Comparison of ENCODE assay signal across 22 cellular contexts in genomic region chr11:134849833-134850232, GRCh38.
A peak's percentile ranks its signal among the peaks of the same experiment; 100 is the strongest.
DNase-seq lines count a peak whose midpoint lies in the region; ATAC-seq, FAIRE-seq and TF ChIP-seq lines count a peak whose summit lies in the region.
"Had no signal": no experiment of that assay in that cellular context is flagged by ENCODE, and none has a peak within 500 bp of the region (broad histone marks: within the 10 kb centered on the region; RNA-seq: fewer than 3 reads in every experiment).

No MANE protein-coding gene starts in this region.

- BruUV-seq in GM12878 (replicated peaks; lab: Mats Ljungman, UMichigan) = no TSS peak
- BruUV-seq in K562 (replicated peaks; lab: Mats Ljungman, UMichigan) = no TSS peak

- no peak for TF ChIP-seq EP300 in GM12878 (IDR thresholded peaks at IDR 0.05; ENCODE audit: borderline replicate concordance in 1 of 2, control insufficient read depth in 1 of 2, low read depth in 2 of 2, low read length in 2 of 2)
- no peak for TF ChIP-seq EP300 in K562 (IDR thresholded peaks at IDR 0.05; ENCODE audit: low read length)
- TF ChIP-seq EP300 in sigmoid colon (IDR thresholded peaks at IDR 0.05) = no peak

- TF ChIP-seq POLR2A in GM12878 (IDR thresholded peaks at IDR 0.05; ENCODE audit: low read depth, low read length) = no peak
- TF ChIP-seq POLR2A in K562 (conservative IDR thresholded peaks at IDR 0.05) = no peak
- no peak for TF ChIP-seq POLR2A in sigmoid colon (IDR thresholded peaks at IDR 0.05)

- H3K9me3 Mint-ChIP-seq in activated CD8-positive, alpha-beta memory T cell treated with anti-CD3 and anti-CD28 coated beads, Interleukin-2, amount 10 ng/mL, durations not matched to agents 7 days and 5 days (ENCODE audit: low read depth) = no peaks in the 10 kb centered on the region
- H3K9me3 Mint-ChIP-seq in osteocyte (ENCODE audit: unreplicated experiment) = no peaks in the 10 kb centered on the region
- H3K9me3 Mint-ChIP-seq: CD4-positive, alpha-beta memory T cell; CD4-positive, CD25-positive, alpha-beta regulatory T cell; CD8-positive, alpha-beta memory T cell had no signal

- H3K27me3 ChIP-seq in GM12878 (replicated peaks in 1 of 2; ENCODE audit: control insufficient read depth in 2 of 2, insufficient read depth in 2 of 2, low read length in 1 of 2) (peaks cover 0 to 2% of the 10 kb centered on the region in 2 experiments; a peak in 2 of 4 replicates), K562 (ENCODE audit: control insufficient read depth in 2 of 2, insufficient read depth in 2 of 2, low read length in 2 of 2) (peaks cover 9 to 40% of the 10 kb centered on the region in 2 experiments), sigmoid colon (no peaks in the 10 kb centered on the region)
- H3K27me3 ChIP-seq: BLaER1 had no signal

- POLR2A ChIA-PET in GM12878 (lab: Charles Lee) (no interaction called here), K562 (lab: Yijun Ruan, JAX) (no interaction called here)

- H3K9me3 ChIP-seq in GM12878 (replicated peaks; ENCODE audit: control insufficient read depth, insufficient read depth, low read length) = no peaks in the 10 kb centered on the region
- no peaks in the 10 kb centered on the region for H3K9me3 ChIP-seq in K562 (replicated peaks; ENCODE audit: control insufficient read depth, insufficient read depth, low read depth, low read length)
- H3K9me3 ChIP-seq in sigmoid colon = no peaks in the 10 kb centered on the region
- H3K9me3 ChIP-seq: BE2C, BLaER1 had no signal

- H3K36me3 ChIP-seq in GM12878 (ENCODE audit: control insufficient read depth in 2 of 2, insufficient read depth in 2 of 2, low read length in 1 of 2) = no peaks in the 10 kb centered on the region
- H3K36me3 ChIP-seq in K562 (ENCODE audit: control insufficient read depth, insufficient read depth, low read length) = no peaks in the 10 kb centered on the region
- no peaks in the 10 kb centered on the region for H3K36me3 ChIP-seq in sigmoid colon
- H3K36me3 ChIP-seq: BE2C, BLaER1 had no signal

- SMC1A ChIA-PET in GM12878 (lab: Charles Lee; ENCODE audit: uncharacterized antibody, unreplicated experiment) = no interaction called here

- peaks cover 2% of the 10 kb centered on the region for H3K27me3 Mint-ChIP-seq in activated CD8-positive, alpha-beta memory T cell treated with anti-CD3 and anti-CD28 coated beads, Interleukin-2, amount 10 ng/mL, durations not matched to agents 7 days and 5 days
- peaks cover 3% of the 10 kb centered on the region for H3K27me3 Mint-ChIP-seq in osteocyte (ENCODE audit: unreplicated experiment)
- H3K27me3 Mint-ChIP-seq: CD4-positive, CD25-positive, alpha-beta regulatory T cell had no signal

- no peak for ATAC-seq in activated CD8-positive, alpha-beta memory T cell treated with anti-CD3 and anti-CD28 coated beads, Interleukin-2, amount 10 ng/mL, durations not matched to agents 7 days and 5 days
- ATAC-seq in GM12878 = no peak
- no peak for ATAC-seq in K562

- in situ Hi-C loops in GM12878 (cut with MboI) (no loop called here), K562 (cut with MboI) (no loop called here)

- FAIRE-seq in GM12878 (lab: Jason Lieb, UNC) (no peak), K562 (lab: Jason Lieb, UNC) (no peak)
- FAIRE-seq: A204.1, G401.6, GM12892, GM18507 had no signal

- H3K79me2 ChIP-seq in GM12878 (ENCODE audit: control insufficient read depth, insufficient read depth, low read length) (no peaks in the 10 kb centered on the region), K562 (ENCODE audit: control insufficient read depth, insufficient read depth, low read length) (no peaks in the 10 kb centered on the region)

- H3K27ac Mint-ChIP-seq in activated CD8-positive, alpha-beta memory T cell treated with anti-CD3 and anti-CD28 coated beads, Interleukin-2, amount 10 ng/mL, durations not matched to agents 7 days and 5 days = no peak overlapping the region
- no peak overlapping the region for H3K27ac Mint-ChIP-seq in osteocyte (ENCODE audit: unreplicated experiment)
- H3K27ac Mint-ChIP-seq: CD14-positive monocyte; CD4-positive, alpha-beta memory T cell; CD4-positive, CD25-positive, alpha-beta regulatory T cell; CD8-positive, alpha-beta memory T cell had no signal

- RAD21 ChIA-PET in GM12878 (lab: Charles Lee; ENCODE audit: unreplicated experiment) = no interaction called here

- no peak overlapping the region for H3K4me3 Mint-ChIP-seq in activated CD8-positive, alpha-beta memory T cell treated with anti-CD3 and anti-CD28 coated beads, Interleukin-2, amount 10 ng/mL, durations not matched to agents 7 days and 5 days
- no peak overlapping the region for H3K4me3 Mint-ChIP-seq in osteocyte (ENCODE audit: unreplicated experiment)
- H3K4me3 Mint-ChIP-seq: CD14-positive monocyte; CD4-positive, alpha-beta memory T cell; CD4-positive, CD25-positive, alpha-beta regulatory T cell; CD8-positive, alpha-beta memory T cell had no signal

- H3K4me2 ChIP-seq in GM12878 (ENCODE audit: control insufficient read depth, insufficient read depth) = no peak overlapping the region
- H3K4me2 ChIP-seq in K562 (ENCODE audit: insufficient read depth, low read length) = no peak overlapping the region
- H3K4me2 ChIP-seq: BLaER1 had no signal

- WGBS in GM12878 (ENCODE audit: insufficient coverage, insufficient replicate concordance, low lambda C conversion rate, missing lambda C conversion rate) = 0% methylated on average over 3 of the region's 3 CpGs
- 3% methylated on average over 3 of the region's 3 CpGs for WGBS in K562 (ENCODE audit: insufficient coverage, low coverage, missing lambda C conversion rate)
- 29 to 67% methylated on average over 3 of the region's 3 CpGs for WGBS in sigmoid colon, 2 donors

- no peaks in the 10 kb centered on the region for H3K4me1 ChIP-seq in GM12878 (ENCODE audit: control insufficient read depth, insufficient read depth, low read length)
- no peaks in the 10 kb centered on the region for H3K4me1 ChIP-seq in K562 (replicated peaks in 1 of 2; ENCODE audit: control insufficient read depth in 2 of 2, insufficient read depth in 2 of 2, low read length in 2 of 2)
- H3K4me1 ChIP-seq in sigmoid colon = peaks cover 0 to 7% (median 0%) of the 10 kb centered on the region in 4 donors
- H3K4me1 ChIP-seq: BE2C, BLaER1 had no signal

- CTCF ChIA-PET in activated CD8-positive, alpha-beta memory T cell treated with anti-CD3 and anti-CD28 coated beads, Interleukin-2, amount 10 ng/mL, durations not matched to agents 7 days and 5 days (lab: Charles Lee) = no interaction called here
- CTCF ChIA-PET in GM12878 (lab: Yijun Ruan, JAX) (interaction anchor here (0.5 kb wide), 1 partner anchor 124 kb away, joined by 3 read pairs; no protein-coding TSS in a partner anchor), K562 (lab: Yijun Ruan, JAX; ENCODE audit: low intra/inter-chr PET ratio) (no interaction called here)

- intact Hi-C loops in GM12878 (cut with micrococcal nuclease; ENCODE audit: unreplicated experiment) (no loop called here), K562 (cut with micrococcal nuclease) (no loop called here), sigmoid colon (cut with DNase I) (no loop called here)

- TF ChIP-seq CTCF in GM12878 (IDR thresholded peaks at IDR 0.05 in 2 of 3, conservative IDR thresholded peaks at IDR 0.05 in 1 of 3; ENCODE audit: control insufficient read depth in 2 of 3, extremely low read depth in 1 of 3, insufficient read depth in 1 of 3, low read depth in 3 of 3, low read length in 3 of 3) (no peak), K562 (IDR thresholded peaks at IDR 0.05 in 2 of 3, conservative IDR thresholded peaks at IDR 0.05 in 1 of 3; ENCODE audit: insufficient read depth in 2 of 3, low read depth in 1 of 3, low read length in 3 of 3) (no peak), osteocyte (IDR thresholded peaks at IDR 0.05) (no peak), sigmoid colon (IDR thresholded peaks at IDR 0.05) (no peak)

- no peaks in the 10 kb centered on the region for H3K4me1 Mint-ChIP-seq in activated CD8-positive, alpha-beta memory T cell treated with anti-CD3 and anti-CD28 coated beads, Interleukin-2, amount 10 ng/mL, durations not matched to agents 7 days and 5 days
- no peaks in the 10 kb centered on the region for H3K4me1 Mint-ChIP-seq in osteocyte (ENCODE audit: unreplicated experiment)
- H3K4me1 Mint-ChIP-seq: CD14-positive monocyte; CD4-positive, alpha-beta memory T cell; CD4-positive, CD25-positive, alpha-beta regulatory T cell; CD8-positive, alpha-beta memory T cell had no signal

- no peaks in the 10 kb centered on the region for H3K9me1 ChIP-seq in K562 (ENCODE audit: control insufficient read depth, insufficient read depth, low read length)

- H3K4me3 ChIP-seq in GM12878 (no peak overlapping the region), K562 (no peak overlapping the region), sigmoid colon (no peak overlapping the region)
- H3K4me3 ChIP-seq: BLaER1 had no signal

- no peak overlapping the region for H3K27ac ChIP-seq in GM12878 (ENCODE audit: control insufficient read depth, insufficient read depth)
- no peak overlapping the region for H3K27ac ChIP-seq in K562 (ENCODE audit: extremely low read depth, low read depth, low read length)
- H3K27ac ChIP-seq in sigmoid colon = no peak overlapping the region
- H3K27ac ChIP-seq: BLaER1 had no signal

- TF ChIP-seq RAD21 in GM12878 (IDR thresholded peaks at IDR 0.05; ENCODE audit: insufficient read depth, low read depth, low read length) (no peak), K562 (CRISPR knock-in tag; conservative IDR thresholded peaks at IDR 0.05 in 1 of 2, IDR thresholded peaks at IDR 0.05 in 1 of 2) (no peak)

- no peaks in the 10 kb centered on the region for H4K20me1 ChIP-seq in GM12878 (ENCODE audit: control insufficient read depth, insufficient read depth)
- H4K20me1 ChIP-seq in K562 (replicated peaks; ENCODE audit: control insufficient read depth, insufficient read depth, low read length) = no peaks in the 10 kb centered on the region
- H4K20me1 ChIP-seq: BLaER1 had no signal

- DNase-seq in activated CD8-positive, alpha-beta memory T cell treated with anti-CD3 and anti-CD28 coated beads, Interleukin-2, amount 10 ng/mL, durations not matched to agents 7 days and 5 days = peak; percentile 11
- no peak for DNase-seq in activated CD8-positive, alpha-beta memory T cell treated with anti-CD3 and anti-CD28 coated beads, Interleukin-2, amount 50 U/mL, for 4 hours
- DNase-seq in GM12878 (ENCODE audit: low read depth, low spot score) (no peak), K562 (ENCODE audit: extremely low read depth in 1 of 4, low spot score in 3 of 4) (no peak), osteocyte (ENCODE audit: extremely low spot score, unreplicated experiment) (no peak), sigmoid colon (no peak)
- DNase-seq: 8988T; ACHN; BE2C; C1 segment of cervical spinal cord; CD4-positive, alpha-beta memory T cell; CD4-positive, CD25-positive, alpha-beta regulatory T cell; CD8-positive, alpha-beta memory T cell; COR-L47; DMS79 treated with DMSO at 0.1 percent for 48 hours; GF-D8 had no signal

- H2AFZ ChIP-seq in GM12878 (ENCODE audit: control insufficient read depth, low read depth, low read length) = no peak overlapping the region
- H2AFZ ChIP-seq in K562 (ENCODE audit: low read depth, low read length) = no peak overlapping the region

- H3K9ac ChIP-seq in GM12878 (ENCODE audit: control insufficient read depth, insufficient read depth, low read length) = no peak overlapping the region
- no peak overlapping the region for H3K9ac ChIP-seq in K562 (ENCODE audit: insufficient read depth in 1 of 2, low read depth in 2 of 2, low read length in 2 of 2)
- H3K9ac ChIP-seq: BLaER1 had no signal

- no peaks in the 10 kb centered on the region for H3K36me3 Mint-ChIP-seq in activated CD8-positive, alpha-beta memory T cell treated with anti-CD3 and anti-CD28 coated beads, Interleukin-2, amount 10 ng/mL, durations not matched to agents 7 days and 5 days
- H3K36me3 Mint-ChIP-seq in osteocyte (ENCODE audit: unreplicated experiment) = no peaks in the 10 kb centered on the region
- H3K36me3 Mint-ChIP-seq: CD14-positive monocyte; CD4-positive, alpha-beta memory T cell; CD4-positive, CD25-positive, alpha-beta regulatory T cell; CD8-positive, alpha-beta memory T cell had no signal
